Comparison of ENCODE assay signal across 23 cellular contexts in the genomic region with DNA sequence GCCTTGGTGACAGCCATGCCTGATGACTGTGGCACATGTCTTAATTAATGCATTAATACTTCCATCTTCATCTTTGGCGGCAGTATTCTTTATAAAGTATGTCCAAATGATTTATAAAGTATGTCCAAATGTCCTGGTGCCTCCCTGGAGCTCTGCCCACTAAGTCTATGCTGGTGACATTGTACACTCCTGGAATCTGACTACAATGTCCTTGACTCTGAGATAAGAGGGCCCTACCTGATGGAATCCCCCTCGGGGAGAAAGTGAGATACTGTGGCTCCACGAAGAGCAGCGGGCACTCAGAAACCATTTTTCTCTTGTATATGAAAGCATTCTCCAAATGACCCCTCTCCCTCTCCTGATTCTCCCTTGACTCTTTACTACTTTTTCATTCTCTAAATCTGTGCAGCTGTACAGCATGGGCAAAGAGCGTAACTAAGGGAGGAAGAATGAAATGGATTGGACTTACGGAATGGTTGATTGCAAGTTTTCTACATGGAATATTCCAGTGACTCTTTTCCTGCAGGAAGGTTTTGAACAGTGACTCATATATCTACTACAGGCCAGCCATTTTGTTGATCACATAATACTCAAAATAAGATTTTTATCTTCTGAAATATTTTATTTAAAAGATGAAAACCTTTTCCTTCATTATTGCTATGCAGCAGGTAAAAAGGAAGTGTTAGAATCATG. TPM values are rescaled to one million over a fixed set of nuclear protein-coding genes. Genes with fewer than 3 reads are reported as not detected.
A peak's percentile ranks its signal among the peaks of the same experiment; 100 is the strongest.
DNase-seq lines count a peak whose midpoint lies in the region; ATAC-seq and TF ChIP-seq lines count a peak whose summit lies in the region.
"Had no signal": no experiment of that assay in that cellular context is flagged by ENCODE, and none has a peak within 500 bp of the region (broad histone marks: within the 10 kb centered on the region; RNA-seq: fewer than 3 reads in every experiment).

No MANE protein-coding gene starts in this region.

- no peak overlapping the region; a peak in 1 of 5 replicates for H3K4me3 Mint-ChIP-seq in H9
- H3K4me3 Mint-ChIP-seq: activated CD4-positive, alpha-beta memory T cell treated with anti-CD3 and anti-CD28 coated beads for 36 hours; activated T-cell treated with anti-CD3 and anti-CD28 coated beads, Interleukin-2, amount 50 U/mL, for 72 hours; IgD-negative memory B cell; immature natural killer cell; stimulated activated naive CD8-positive, alpha-beta T cell treated with anti-CD3 and anti-CD28 coated beads, Interleukin-15, amount 100 ng/mL, for 72 hours had no signal

- H3K14ac ChIP-seq in H9 (ENCODE audit: insufficient read depth, low read length): no peak overlapping the region

- H3K4ac ChIP-seq in H9 (ENCODE audit: low read depth, low read length): no peak overlapping the region

- no peaks in the 10 kb centered on the region for H3K79me1 ChIP-seq in H9 (ENCODE audit: insufficient read depth, low read depth, low read length, poor library complexity, severe bottlenecking)

- no peak overlapping the region for H3K18ac ChIP-seq in H9 (ENCODE audit: insufficient read length, low read depth, low read length)

- intact Hi-C loops in dorsolateral prefrontal cortex (cut with DNase I): no loop called here
- intact Hi-C loops in head of caudate nucleus (cut with DNase I): no loop called here
- intact Hi-C loops in colonic mucosa (cut with DNase I): no loop called here

- no peak overlapping the region for H3K4me2 ChIP-seq in H9 (ENCODE audit: insufficient read depth, insufficient read length, low read length)
- H3K4me2 ChIP-seq: BLaER1 had no signal

- H4K5ac ChIP-seq in H9 (ENCODE audit: insufficient read length, low read depth, low read length): no peak overlapping the region

- no peak overlapping the region for H4K8ac ChIP-seq in H9 (replicated peaks; ENCODE audit: insufficient read length, low read depth, low read length)

- no peaks in the 10 kb centered on the region for H3K9me3 Mint-ChIP-seq in H9

- H3K36me3 ChIP-seq in skeletal muscle tissue (ENCODE audit: control insufficient read depth in 3 of 3, insufficient read depth in 3 of 3, low read length in 3 of 3) (peaks cover 3 to 18% (median 3%) of the 10 kb centered on the region in 3 donors), colonic mucosa (no peaks in the 10 kb centered on the region)

- no peak overlapping the region for H2BK15ac ChIP-seq in H9 (ENCODE audit: low read depth, low read length)

- no peak overlapping the region for H4K91ac ChIP-seq in H9 (ENCODE audit: insufficient read length, low read depth, low read length)

- no peak overlapping the region for H2BK12ac ChIP-seq in H9 (ENCODE audit: insufficient read length, low read depth, low read length)

- H3K56ac ChIP-seq in H9 (ENCODE audit: insufficient read length, low read depth, low read length): no peak overlapping the region

- H3K36me3 Mint-ChIP-seq in H9 (ENCODE audit: insufficient read depth in 1 of 3, low read depth in 3 of 3): peaks cover 30 to 54% (median 31%) of the 10 kb centered on the region in 3 experiments

- H2BK120ac ChIP-seq in H9 (ENCODE audit: low read depth, low read length, poor library complexity, severe bottlenecking): no peak overlapping the region

- no peak for ATAC-seq in HG02642 (IDR thresholded peaks at IDR 0.05; ENCODE audit: poor library complexity, unreplicated experiment)
- ATAC-seq: activated T-cell treated with anti-CD3 and anti-CD28 coated beads, Interleukin-2, amount 50 U/mL, for 72 hours; gastroesophageal sphincter; left colon; stimulated activated naive CD8-positive, alpha-beta T cell treated with anti-CD3 and anti-CD28 coated beads, Interleukin-15, amount 100 ng/mL, for 72 hours had no signal

- H3K79me2 ChIP-seq in H9 (ENCODE audit: insufficient read depth, low read length): peaks cover 39% of the 10 kb centered on the region; the same call in 1 of the 2 replicates

- H3T11ph ChIP-seq in H9 (ENCODE audit: low read length): no peak overlapping the region

- peak overlapping the region; percentile 12 to 83 (median 61); a peak in 5 of 7 replicates for H3K27ac Mint-ChIP-seq in H9
- H3K27ac Mint-ChIP-seq: activated CD4-positive, alpha-beta memory T cell treated with anti-CD3 and anti-CD28 coated beads for 36 hours; activated T-cell treated with anti-CD3 and anti-CD28 coated beads, Interleukin-2, amount 50 U/mL, for 72 hours; stimulated activated naive CD8-positive, alpha-beta T cell treated with anti-CD3 and anti-CD28 coated beads, Interleukin-15, amount 100 ng/mL, for 72 hours had no signal

- no CpG with 5 or more reads among the region's 6 CpGs for WGBS in H9 (ENCODE audit: extremely low coverage, insufficient read length, low lambda C conversion rate)

- no peak overlapping the region for H2BK5ac ChIP-seq in H9 (ENCODE audit: insufficient read length, low read length)

- no peaks in the 10 kb centered on the region for H3K23me2 ChIP-seq in H9 (ENCODE audit: insufficient read length, low read depth, low read length, poor library complexity, severe bottlenecking)

- no peak overlapping the region for H3K23ac ChIP-seq in H9 (ENCODE audit: insufficient read length, low read depth, low read length)

- DNase-seq in H9 (no peak), dorsolateral prefrontal cortex (no peak), lung microvascular endothelial cell (ENCODE audit: low read depth in 2 of 2) (peak; percentile 70 to 73), head of caudate nucleus (no peak), colonic mucosa (no peak)
- DNase-seq: activated CD4-positive, alpha-beta memory T cell treated with anti-CD3 and anti-CD28 coated beads for 36 hours; activated CD4-positive, alpha-beta T cell treated with anti-CD3 and anti-CD28 coated beads for 1 hour; activated naive CD4-positive, alpha-beta T cell; activated T-cell treated with anti-CD3 and anti-CD28 coated beads, Interleukin-2, amount 50 U/mL, for 72 hours; immature natural killer cell; left colon; MV-4-11; NCI-H1436; NCI-H226; stimulated activated CD8-positive, alpha-beta memory T cell treated with anti-CD3 and anti-CD28 coated beads, Interleukin-4, amount 100 ng/mL, for 48 hours; stimulated activated naive CD8-positive, alpha-beta T cell treated with anti-CD3 and anti-CD28 coated beads, Interleukin-15, amount 100 ng/mL, for 72 hours had no signal

- H3K9me3 ChIP-seq in H9 (ENCODE audit: control insufficient read depth, low read depth, low read length): no peaks in the 10 kb centered on the region
- no peaks in the 10 kb centered on the region for H3K9me3 ChIP-seq in skeletal muscle tissue (ENCODE audit: control insufficient read depth in 3 of 3, low read length in 3 of 3)
- no peaks in the 10 kb centered on the region for H3K9me3 ChIP-seq in colonic mucosa
- H3K9me3 ChIP-seq: gastroesophageal sphincter, HAP-1, tibial nerve had no signal

- H3K9ac ChIP-seq in H9 (ENCODE audit: extremely low read depth, insufficient read length, low read length) (no peak overlapping the region), skeletal muscle tissue (ENCODE audit: low read depth in 1 of 3, low read length in 3 of 3) (peak overlapping the region; percentile 12 to 26 (median 22)), colonic mucosa (ENCODE audit: low read depth in 2 of 2, low read length in 2 of 2) (no peak overlapping the region)
- H3K9ac ChIP-seq: BLaER1 had no signal

- TF ChIP-seq CTCF in H9 (conservative IDR thresholded peaks at IDR 0.05): no peak
- TF ChIP-seq CTCF in dorsolateral prefrontal cortex (IDR thresholded peaks at IDR 0.05 in 54 of 56, conservative IDR thresholded peaks at IDR 0.05 in 2 of 56; ENCODE audit: low read depth in 1 of 56, partially characterized antibody in 56 of 56): no peak
- TF ChIP-seq CTCF in colonic mucosa (IDR thresholded peaks at IDR 0.05): no peak

- H3K27ac ChIP-seq in H9 (ENCODE audit: insufficient read length, low read depth, low read length) (no peak overlapping the region), dorsolateral prefrontal cortex (peak overlapping the region in 58 of 59 donors; percentile 21 to 88 (median 76)), skeletal muscle tissue (ENCODE audit: low read depth, low read length) (peak overlapping the region; percentile 82), colonic mucosa (no peak overlapping the region)
- H3K27ac ChIP-seq: BLaER1, gastroesophageal sphincter, tibial nerve had no signal

- no peak overlapping the region for H2BK20ac ChIP-seq in H9 (ENCODE audit: low read depth, low read length, poor library complexity, severe bottlenecking)

- H4K20me1 ChIP-seq in H9 (ENCODE audit: control insufficient read depth, insufficient read depth, insufficient read length): no peaks in the 10 kb centered on the region

- H3K27me3 ChIP-seq in H9 (ENCODE audit: insufficient read depth, low read length): no peaks in the 10 kb centered on the region
- no peaks in the 10 kb centered on the region for H3K27me3 ChIP-seq in dorsolateral prefrontal cortex
- H3K27me3 ChIP-seq in skeletal muscle tissue (ENCODE audit: control insufficient read depth in 3 of 3, insufficient read depth in 3 of 3, low read length in 3 of 3): no peaks in the 10 kb centered on the region
- no peaks in the 10 kb centered on the region for H3K27me3 ChIP-seq in colonic mucosa
- H3K27me3 ChIP-seq: BLaER1, gastroesophageal sphincter, tibial nerve had no signal

- H3K4me3 ChIP-seq in dorsolateral prefrontal cortex (peak overlapping the region in 4 of 59 donors; percentile 3 to 41 (median 18)), skeletal muscle tissue (ENCODE audit: low read length in 3 of 3) (peak overlapping the region in 1 of 3 donors; percentile 29), colonic mucosa (no peak overlapping the region)
- H3K4me3 ChIP-seq: BLaER1, gastroesophageal sphincter, HAP-1, tibial nerve had no signal

- peaks cover 81 to 83% of the 10 kb centered on the region in 2 experiments for H3K4me1 Mint-ChIP-seq in H9

- no peaks in the 10 kb centered on the region for H3K27me3 Mint-ChIP-seq in H9 (ENCODE audit: low read depth)
- H3K27me3 Mint-ChIP-seq: activated CD4-positive, alpha-beta memory T cell treated with anti-CD3 and anti-CD28 coated beads for 36 hours; IgD-negative memory B cell; stimulated activated naive CD8-positive, alpha-beta T cell treated with anti-CD3 and anti-CD28 coated beads, Interleukin-15, amount 100 ng/mL, for 72 hours had no signal

- H3K4me1 ChIP-seq in H9 (ENCODE audit: insufficient read depth, low read length) (peaks cover 22% of the 10 kb centered on the region), skeletal muscle tissue (ENCODE audit: control insufficient read depth in 3 of 3, insufficient read depth in 3 of 3, low read length in 3 of 3) (peaks cover 56 to 68% (median 58%) of the 10 kb centered on the region in 3 donors), colonic mucosa (peaks cover 7% of the 10 kb centered on the region)

- H2AK5ac ChIP-seq in H9 (ENCODE audit: insufficient read length, low read length): no peak overlapping the region

- no peak overlapping the region for H2AFZ ChIP-seq in H9 (ENCODE audit: low read length)

RNA-seq across cellular contexts. Expression of a gene that starts 17.3 kb away (rescaled TPM):
- total RNA-seq in H9 (2021) (49.4 and 51.3 TPM in 2 replicates), dorsolateral prefrontal cortex (10 to 100 TPM; 31.1 to 69.1 (median 52.0) TPM), lung microvascular endothelial cell (43.4 and 54.8 TPM in 2 replicates), skeletal muscle tissue (85.6 TPM), colonic mucosa (10 to 100 TPM; 11.2 to 19.6 TPM)

Comparison
In these comparisons a context has a peak if more than half of its experiments do, and no peak if none do; other contexts are left out.
1. DNase-seq: peak in lung microvascular endothelial cell (2 of 2); none in H9 (single experiment), dorsolateral prefrontal cortex (0 of 10), head of caudate nucleus (0 of 42) and colonic mucosa (single experiment).
2. H3K27ac ChIP-seq: peak in dorsolateral prefrontal cortex (58 of 59) and skeletal muscle tissue (single experiment); none in H9 (single experiment) and colonic mucosa (single experiment).
3. H3K9ac ChIP-seq: peak in skeletal muscle tissue (3 of 3); none in H9 (single experiment) and colonic mucosa (0 of 2).